19 cellular contexts compared by ENCODE assay signal in the genomic region with DNA sequence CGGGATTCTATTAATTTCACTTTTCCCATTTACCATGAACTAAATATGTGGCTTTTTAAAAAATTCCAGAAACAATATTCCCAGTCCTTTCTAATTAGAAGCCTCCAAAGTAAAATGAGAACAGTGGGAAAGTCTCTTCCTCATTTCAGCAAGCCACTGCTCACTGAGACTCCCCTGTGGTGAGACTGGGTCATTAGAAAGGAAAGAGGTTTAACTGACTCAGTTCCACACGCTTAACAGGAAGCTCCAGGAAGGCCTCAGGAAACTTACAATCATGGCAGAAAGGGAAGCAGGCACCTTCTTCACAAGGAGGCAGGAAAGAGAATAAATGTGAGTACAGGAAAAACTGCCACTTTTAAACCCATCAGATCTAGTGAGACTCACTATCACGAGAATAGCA.
DNase-seq lines count a peak whose midpoint lies in the region; ATAC-seq and TF ChIP-seq lines count a peak whose summit lies in the region.
"Had no signal": no experiment of that assay in that cellular context is flagged by ENCODE, and none has a peak within 500 bp of the region (broad histone marks: within the 10 kb centered on the region; RNA-seq: fewer than 3 reads in every experiment).

No MANE protein-coding gene starts in this region.

- intact Hi-C loops in CD4-positive, alpha-beta memory T cell (cut with micrococcal nuclease) = no loop called here

- H3K9me3 ChIP-seq in CD4-positive, alpha-beta memory T cell (ENCODE audit: control insufficient read depth in 1 of 2, low read length in 2 of 2) = no peaks in the 10 kb centered on the region
- H3K9me3 ChIP-seq: Peyer's patch had no signal

- H3K27me3 Mint-ChIP-seq in CD4-positive, alpha-beta memory T cell = peaks cover 0 to 2% of the 10 kb centered on the region in 2 donors

- no peaks in the 10 kb centered on the region for H3K9me3 Mint-ChIP-seq in CD4-positive, alpha-beta memory T cell
- H3K9me3 Mint-ChIP-seq: activated CD4-positive, alpha-beta memory T cell treated with anti-CD3 and anti-CD28 coated beads, Interleukin-2, amount 10 ng/mL, durations not matched to agents 7 days and 5 days; activated T-cell treated with anti-CD3 and anti-CD28 coated beads, Interleukin-2, amount 50 U/mL, for 24 hours had no signal

- H3K4me1 Mint-ChIP-seq in CD4-positive, alpha-beta memory T cell = no peaks in the 10 kb centered on the region
- H3K4me1 Mint-ChIP-seq: activated CD4-positive, alpha-beta memory T cell treated with anti-CD3 and anti-CD28 coated beads, Interleukin-2, amount 10 ng/mL, durations not matched to agents 7 days and 5 days; naive thymus-derived CD4-positive, alpha-beta T cell had no signal

- TF ChIP-seq CTCF in HL-60 (IDR thresholded peaks at IDR 0.05; ENCODE audit: insufficient read depth, low read length) (no peak), fibroblast of mammary gland (conservative IDR thresholded peaks at IDR 0.05; ENCODE audit: control insufficient read depth, insufficient read depth, low read depth, low read length) (no peak)

- no peaks in the 10 kb centered on the region for H3K36me3 ChIP-seq in CD4-positive, alpha-beta memory T cell (ENCODE audit: insufficient read depth, low read length)
- H3K36me3 ChIP-seq: Peyer's patch had no signal

- no peaks in the 10 kb centered on the region for H3K27me3 ChIP-seq in HL-60 (ENCODE audit: insufficient read depth, poor library complexity, severe bottlenecking)
- no peaks in the 10 kb centered on the region for H3K27me3 ChIP-seq in CD4-positive, alpha-beta memory T cell (ENCODE audit: insufficient read depth, low read length)
- H3K27me3 ChIP-seq: Peyer's patch had no signal

- no peaks in the 10 kb centered on the region for H3K36me3 Mint-ChIP-seq in CD4-positive, alpha-beta memory T cell
- H3K36me3 Mint-ChIP-seq: naive thymus-derived CD4-positive, alpha-beta T cell had no signal

- POLR2A ChIA-PET in CD4-positive, alpha-beta memory T cell (lab: Charles Lee; ENCODE audit: partially characterized antibody) = no interaction called here

- ATAC-seq in activated CD4-positive, CD25-positive, alpha-beta regulatory T cell treated with anti-CD3 and anti-CD28 coated beads, Interleukin-2, amount 50 U/mL, for 24 hours = no peak
- ATAC-seq in GM21825 (IDR thresholded peaks at IDR 0.05; ENCODE audit: unreplicated experiment) (no peak), HG02852 (IDR thresholded peaks at IDR 0.05; ENCODE audit: unreplicated experiment) (no peak)
- ATAC-seq: naive thymus-derived CD4-positive, alpha-beta T cell had no signal

- H3K4me1 ChIP-seq in CD4-positive, alpha-beta memory T cell (ENCODE audit: insufficient read depth, low read length) = no peaks in the 10 kb centered on the region
- H3K4me1 ChIP-seq: Peyer's patch had no signal

- H3K27ac ChIP-seq in HL-60 (replicated peaks) = no peak overlapping the region
- no peak overlapping the region for H3K27ac ChIP-seq in CD4-positive, alpha-beta memory T cell (ENCODE audit: low read depth, low read length)
- H3K27ac ChIP-seq: Peyer's patch had no signal

- H3K4me3 ChIP-seq in HL-60 (replicated peaks; ENCODE audit: insufficient read depth, low read length) = no peak overlapping the region
- no peak overlapping the region for H3K4me3 ChIP-seq in fibroblast of mammary gland (ENCODE audit: control insufficient read depth, low read depth, low read length)
- no peak overlapping the region for H3K4me3 ChIP-seq in CD4-positive, alpha-beta memory T cell (ENCODE audit: low read length in 2 of 2)
- H3K4me3 ChIP-seq: lung, Peyer's patch, smooth muscle cell had no signal

- no peak overlapping the region for H3K27ac Mint-ChIP-seq in CD4-positive, alpha-beta memory T cell
- H3K27ac Mint-ChIP-seq: activated CD4-positive, alpha-beta memory T cell treated with anti-CD3 and anti-CD28 coated beads, Interleukin-2, amount 10 ng/mL, durations not matched to agents 7 days and 5 days; activated T-cell treated with anti-CD3 and anti-CD28 coated beads, Interleukin-2, amount 50 U/mL, for 24 hours; naive thymus-derived CD4-positive, alpha-beta T cell had no signal

- DNase-seq in DMS 273 treated with DMSO at 0.1 percent for 48 hours (lab: John Stamatoyannopoulos, UW) = peak; percentile 25
- DNase-seq in HL-60 (ENCODE audit: low read depth in 1 of 2, low spot score in 1 of 2) = peak; percentile 1 to 3
- peak; percentile 5 for DNase-seq in RPMI7951 (ENCODE audit: low read depth)
- peak; percentile 3 for DNase-seq in fibroblast of mammary gland (ENCODE audit: low read depth)
- DNase-seq in CD4-positive, alpha-beta memory T cell = no peak
- DNase-seq: activated CD4-positive, alpha-beta memory T cell treated with anti-CD3 and anti-CD28 coated beads, Interleukin-2, amount 10 ng/mL, durations not matched to agents 7 days and 5 days; activated naive CD4-positive, alpha-beta T cell treated with anti-CD3 and anti-CD28 coated beads, Interleukin-2, amount 50 U/mL, for 16 hours; activated T-cell treated with anti-CD3 and anti-CD28 coated beads, Interleukin-2, amount 50 U/mL, for 24 hours; naive thymus-derived CD4-positive, alpha-beta T cell; NCI-H2029; Peyer's patch; stimulated activated CD4-positive, alpha-beta T cell treated with anti-CD3 and anti-CD28 coated beads, Interleukin-4, amount 100 ng/mL, for 4 hours; stimulated activated CD8-positive, alpha-beta memory T cell treated with anti-CD3 and anti-CD28 coated beads, Interleukin-4, amount 100 ng/mL, for 48 hours; SW 1271 had no signal

- CTCF ChIA-PET in CD4-positive, alpha-beta memory T cell (lab: Charles Lee; ENCODE audit: partially characterized antibody) = no interaction called here

- no peak overlapping the region for H3K4me3 Mint-ChIP-seq in CD4-positive, alpha-beta memory T cell
- H3K4me3 Mint-ChIP-seq: activated CD4-positive, alpha-beta memory T cell treated with anti-CD3 and anti-CD28 coated beads, Interleukin-2, amount 10 ng/mL, durations not matched to agents 7 days and 5 days; activated T-cell treated with anti-CD3 and anti-CD28 coated beads, Interleukin-2, amount 50 U/mL, for 24 hours; naive thymus-derived CD4-positive, alpha-beta T cell had no signal

Comparison
In these comparisons a context has a peak if more than half of its experiments do, and no peak if none do; other contexts are left out.
1. DNase-seq: peak in DMS 273 treated with DMSO at 0.1 percent for 48 hours (single experiment), HL-60 (2 of 2), RPMI7951 (single experiment) and fibroblast of mammary gland (single experiment); none in CD4-positive, alpha-beta memory T cell (0 of 5).